Comparison of ENCODE assay signal across 20 cellular contexts in the genomic region with DNA sequence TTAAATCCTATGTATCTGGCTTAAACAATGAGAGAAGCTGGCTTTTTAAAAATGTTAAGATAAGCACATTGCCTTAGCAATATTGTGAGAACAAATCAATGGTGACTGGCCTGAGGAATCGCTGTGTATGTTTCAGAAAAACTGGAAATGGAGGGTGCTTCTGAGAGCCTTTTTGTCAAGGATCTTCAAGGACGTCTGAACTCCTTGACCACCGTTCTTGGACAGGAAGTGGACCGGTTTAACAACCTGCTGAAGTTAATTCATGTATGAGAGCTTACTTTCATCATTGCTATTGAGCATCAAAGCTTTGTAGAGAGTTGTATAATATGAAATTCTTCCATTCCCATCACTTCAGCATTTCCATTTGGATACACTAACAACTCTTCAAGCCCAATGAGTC.
DNase-seq lines count a peak whose midpoint lies in the region; ATAC-seq and TF ChIP-seq lines count a peak whose summit lies in the region.
"Had no signal": no experiment of that assay in that cellular context is flagged by ENCODE, and none has a peak within 500 bp of the region (broad histone marks: within the 10 kb centered on the region; RNA-seq: fewer than 3 reads in every experiment).

No MANE protein-coding gene starts in this region.

- peak overlapping the region; percentile 98 for H3K18ac ChIP-seq in IMR-90 (ENCODE audit: low read depth, low read length)

- TF ChIP-seq POLR2A in IMR-90 (IDR thresholded peaks at IDR 0.05; ENCODE audit: low read depth, low read length) (no peak), upper lobe of left lung (IDR thresholded peaks at IDR 0.05) (no peak)

- H3K27ac ChIP-seq in IMR-90 (ENCODE audit: insufficient read depth, low read length) (peak overlapping the region; percentile 95), hepatocyte (peak overlapping the region; percentile 75), upper lobe of left lung (peak overlapping the region in 3 of 4 donors; percentile 57 to 67 (median 63)), right cardiac atrium (ENCODE audit: low read length) (no peak overlapping the region)
- H3K27ac ChIP-seq: C4-2B had no signal

- peaks cover 9% of the 10 kb centered on the region for H3K9me1 ChIP-seq in IMR-90 (ENCODE audit: insufficient read depth, low read length)

- H3K9me2 ChIP-seq in hepatocyte (replicated peaks; ENCODE audit: insufficient read depth): no peaks in the 10 kb centered on the region
- H3K9me2 ChIP-seq: SK-N-SH had no signal

- ATAC-seq in IMR-90 (ENCODE audit: low read depth) (no peak), upper lobe of left lung (ENCODE audit: low FRiP score in 2 of 2) (peak; percentile 32 to 76), right cardiac atrium (no peak)

- H2AK9ac ChIP-seq in IMR-90 (replicated peaks; ENCODE audit: low read depth, low read length, poor library complexity): no peak overlapping the region

- peaks cover 11% of the 10 kb centered on the region for H3K4me1 ChIP-seq in IMR-90 (ENCODE audit: control insufficient read depth, insufficient read depth, low read length)
- peaks cover 4% of the 10 kb centered on the region for H3K4me1 ChIP-seq in hepatocyte (ENCODE audit: insufficient read depth)
- peaks cover 11 to 22% (median 11%) of the 10 kb centered on the region in 4 donors for H3K4me1 ChIP-seq in upper lobe of left lung
- no peaks in the 10 kb centered on the region for H3K4me1 ChIP-seq in right cardiac atrium (ENCODE audit: control insufficient read depth, insufficient read depth, low read length)
- H3K4me1 ChIP-seq: Caco-2 had no signal

- H3K4me3 ChIP-seq in IMR-90 (ENCODE audit: insufficient read depth, low read depth, low read length): no peak overlapping the region
- no peak overlapping the region for H3K4me3 ChIP-seq in hepatocyte
- no peak overlapping the region for H3K4me3 ChIP-seq in upper lobe of left lung
- H3K4me3 ChIP-seq in right cardiac atrium (ENCODE audit: low read length): no peak overlapping the region

- dilution Hi-C loops in IMR-90 (cut with HindIII; ENCODE audit: low sequenced_read_pairs, unreplicated experiment): no loop called here

- no TSS peak for BruUV-seq in Calu3 (replicated peaks; lab: Mats Ljungman, UMichigan)
- BruUV-seq in IMR-90 (replicated peaks; lab: Mats Ljungman, UMichigan): no TSS peak

- H2AFZ ChIP-seq in IMR-90 (replicated peaks; ENCODE audit: low read length, poor library complexity) (peak overlapping the region; percentile 25), hepatocyte (no peak overlapping the region)

- peak overlapping the region; percentile 75; the same call in 2 of the 3 replicates for H2BK15ac ChIP-seq in IMR-90 (ENCODE audit: low read depth, low read length)

- H3K9ac ChIP-seq in IMR-90 (ENCODE audit: low read depth, low read length): peak overlapping the region; percentile 39; the same call in 1 of the 2 replicates
- H3K9ac ChIP-seq: SK-N-SH had no signal

- POLR2A ChIA-PET in IMR-90 (lab: Charles Lee; ENCODE audit: unreplicated experiment): no interaction called here

- peak overlapping the region; percentile 62 for H3K14ac ChIP-seq in IMR-90 (replicated peaks; ENCODE audit: low read depth, low read length)

- H3K27me3 ChIP-seq in IMR-90 (ENCODE audit: control insufficient read depth, insufficient read depth, low read length) (no peaks in the 10 kb centered on the region), hepatocyte (no peaks in the 10 kb centered on the region), upper lobe of left lung (no peaks in the 10 kb centered on the region), right cardiac atrium (ENCODE audit: control insufficient read depth, insufficient read depth) (no peaks in the 10 kb centered on the region)

- TF ChIP-seq RAD21 in IMR-90 (IDR thresholded peaks at IDR 0.05; ENCODE audit: low read length): no peak

- DNase-seq in Calu3 (no peak), IMR-90 (peak; percentile 4), hepatocyte (ENCODE audit: low spot score) (no peak), upper lobe of left lung (peak in 1 of 2 donors; percentile 58), endothelial cell (ENCODE audit: low spot score) (no peak), right cardiac atrium (no peak)
- no peak for DNase-seq in stimulated activated CD4-positive, alpha-beta T cell treated with anti-CD3 and anti-CD28 coated beads, Interleukin-15, amount 100 ng/mL, for 24 hours
- DNase-seq: ACHN, AML-193, Caco-2, DMS153, GOT3, KBM-7, NCI-H1417 treated with DMSO at 0.1 percent for 48 hours, NCI-H187 treated with DMSO at 0.1 percent for 48 hours, NCI-H524, NCI-H82, SHP77, SK-N-SH had no signal

- H3K4me3 Mint-ChIP-seq in Calu3 (ENCODE audit: low read depth, unreplicated experiment): no peak overlapping the region
- H3K4me3 Mint-ChIP-seq in endothelial cell (ENCODE audit: unreplicated experiment): no peak overlapping the region

- H3K4me1 Mint-ChIP-seq in Calu3 (ENCODE audit: low read depth, unreplicated experiment) (peaks cover 21% of the 10 kb centered on the region), endothelial cell (ENCODE audit: unreplicated experiment) (no peaks in the 10 kb centered on the region)

- no peaks in the 10 kb centered on the region for H3K9me3 Mint-ChIP-seq in Calu3 (ENCODE audit: low read depth, unreplicated experiment)
- H3K9me3 Mint-ChIP-seq in endothelial cell (ENCODE audit: unreplicated experiment): no peaks in the 10 kb centered on the region

- 100% methylated on average over 1 of the region's 4 CpGs; no CpG with 5 or more reads in 1 of the 2 experiments for WGBS in IMR-90 (ENCODE audit: extremely low coverage in 2 of 2, insufficient read length in 1 of 2), 2 experiments
- WGBS in hepatocyte (ENCODE audit: low lambda C conversion rate, missing lambda C conversion rate): 77% methylated on average over 4 of the region's 4 CpGs
- 41 to 57% methylated on average over 4 of the region's 4 CpGs for WGBS in upper lobe of left lung, 2 donors
- WGBS in right cardiac atrium: 70% methylated on average over 4 of the region's 4 CpGs

- peak overlapping the region; percentile 98 for H2BK5ac ChIP-seq in IMR-90 (ENCODE audit: low read depth, low read length, poor library complexity, severe bottlenecking)

- H3K23ac ChIP-seq in IMR-90 (ENCODE audit: low read depth, low read length): peak overlapping the region; percentile 50; the same call in 1 of the 2 replicates

- CTCF ChIA-PET in Calu3 (lab: Charles Lee): interaction anchor here (1.2 to 1.4 kb wide), 2 partner anchors 25 to 38 kb away, joined by 3 read pairs; no protein-coding TSS in a partner anchor
- CTCF ChIA-PET in IMR-90 (lab: Yijun Ruan, JAX): no interaction called here

- peak overlapping the region; percentile 85 for H2AK5ac ChIP-seq in IMR-90 (ENCODE audit: low read depth, low read length)

- H3K56ac ChIP-seq in IMR-90 (ENCODE audit: extremely low read depth, insufficient read depth, low read length): peak overlapping the region; percentile 45; the same call in 1 of the 2 replicates

- H3K79me2 ChIP-seq in hepatocyte: no peaks in the 10 kb centered on the region

- intact Hi-C loops in Calu3 (cut with micrococcal nuclease; ENCODE audit: unreplicated experiment): loop anchor here (5.0 kb wide), 1 partner anchor 74 kb away; a partner anchor contains a TSS
- intact Hi-C loops in IMR-90 (cut with micrococcal nuclease): no loop called here
- intact Hi-C loops in right cardiac atrium (cut with DNase I): no loop called here

- no peaks in the 10 kb centered on the region for H3K36me3 Mint-ChIP-seq in Calu3 (ENCODE audit: insufficient read depth, unreplicated experiment)
- H3K36me3 Mint-ChIP-seq in endothelial cell (ENCODE audit: low read depth, unreplicated experiment): no peaks in the 10 kb centered on the region

- H2BK20ac ChIP-seq in IMR-90 (ENCODE audit: low read depth, low read length): peak overlapping the region; percentile 97

- peak overlapping the region; percentile 99 for H3K4ac ChIP-seq in IMR-90 (ENCODE audit: low read depth, low read length)

- H4K8ac ChIP-seq in IMR-90 (ENCODE audit: low read depth in 2 of 2, low read length in 2 of 2): peak overlapping the region; percentile 93 to 96

- H3K79me1 ChIP-seq in IMR-90 (ENCODE audit: low read depth in 1 of 2, low read length in 2 of 2): no peaks in the 10 kb centered on the region

- in situ Hi-C loops in IMR-90 (cut with MboI; ENCODE audit: low sequenced_read_pairs): no loop called here

- peak in 1 of 4 donors; percentile 5 for TF ChIP-seq EP300 in upper lobe of left lung (IDR thresholded peaks at IDR 0.05)

- H3K27ac Mint-ChIP-seq in Calu3 (ENCODE audit: unreplicated experiment) (peak overlapping the region; percentile 31), endothelial cell (ENCODE audit: unreplicated experiment) (no peak overlapping the region)

- H3K9me3 ChIP-seq in IMR-90 (ENCODE audit: control insufficient read depth, insufficient read depth, low read length) (no peaks in the 10 kb centered on the region), hepatocyte (ENCODE audit: low read depth) (no peaks in the 10 kb centered on the region), upper lobe of left lung (no peaks in the 10 kb centered on the region), right cardiac atrium (ENCODE audit: control insufficient read depth, low read length) (no peaks in the 10 kb centered on the region)
- H3K9me3 ChIP-seq: Caco-2, SK-N-SH had no signal

- peak overlapping the region; percentile 80 for H4K91ac ChIP-seq in IMR-90 (ENCODE audit: insufficient read depth, low read depth, low read length)

- H3K36me3 ChIP-seq in IMR-90 (ENCODE audit: control insufficient read depth, insufficient read depth, low read length): no peaks in the 10 kb centered on the region
- no peaks in the 10 kb centered on the region for H3K36me3 ChIP-seq in hepatocyte (replicated peaks; ENCODE audit: insufficient read depth, low read depth)
- H3K36me3 ChIP-seq in upper lobe of left lung: no peaks in the 10 kb centered on the region

- H4K20me1 ChIP-seq in IMR-90 (ENCODE audit: insufficient read depth, low read length) (no peaks in the 10 kb centered on the region), hepatocyte (ENCODE audit: insufficient read depth, poor library complexity, severe bottlenecking) (no peaks in the 10 kb centered on the region)

- no peak for TF ChIP-seq CTCF in Calu3 (IDR thresholded peaks at IDR 0.05; ENCODE audit: unreplicated experiment)
- TF ChIP-seq CTCF in IMR-90 (conservative IDR thresholded peaks at IDR 0.05; ENCODE audit: low read depth, low read length): no peak
- TF ChIP-seq CTCF in hepatocyte (IDR thresholded peaks at IDR 0.05; ENCODE audit: poor library complexity): no peak
- TF ChIP-seq CTCF in upper lobe of left lung (IDR thresholded peaks at IDR 0.05): no peak
- no peak for TF ChIP-seq CTCF in endothelial cell (IDR thresholded peaks at IDR 0.05; ENCODE audit: unreplicated experiment)

- H3K27me3 Mint-ChIP-seq in Calu3 (ENCODE audit: unreplicated experiment): peaks cover 20% of the 10 kb centered on the region
- H3K27me3 Mint-ChIP-seq in endothelial cell (ENCODE audit: unreplicated experiment): no peaks in the 10 kb centered on the region

- H3K4me2 ChIP-seq in IMR-90 (ENCODE audit: low read depth, low read length): no peak overlapping the region
- no peak overlapping the region for H3K4me2 ChIP-seq in hepatocyte

- peak overlapping the region; percentile 89 for H4K5ac ChIP-seq in IMR-90 (ENCODE audit: low read depth, low read length)

- peak overlapping the region; percentile 99 for H2BK120ac ChIP-seq in IMR-90 (ENCODE audit: low read depth, low read length)

TF ChIP-seq in IMR-90, 13 proteins besides CTCF, POLR2A, EP300 and RAD21 (continues in another document):
- TF ChIP-seq MAFK (IDR thresholded peaks at IDR 0.05; ENCODE audit: low read depth, low read length) (no peak), MAZ (IDR thresholded peaks at IDR 0.05; ENCODE audit: borderline replicate concordance, low read depth, low read length) (no peak)

Comparison
In these comparisons a context has a peak if more than half of its experiments do, and no peak if none do; other contexts are left out.
1. ATAC-seq: peak in upper lobe of left lung (2 of 2); none in IMR-90 (single experiment) and right cardiac atrium (0 of 2).